8 cellular contexts compared by ENCODE assay signal in the genomic region with DNA sequence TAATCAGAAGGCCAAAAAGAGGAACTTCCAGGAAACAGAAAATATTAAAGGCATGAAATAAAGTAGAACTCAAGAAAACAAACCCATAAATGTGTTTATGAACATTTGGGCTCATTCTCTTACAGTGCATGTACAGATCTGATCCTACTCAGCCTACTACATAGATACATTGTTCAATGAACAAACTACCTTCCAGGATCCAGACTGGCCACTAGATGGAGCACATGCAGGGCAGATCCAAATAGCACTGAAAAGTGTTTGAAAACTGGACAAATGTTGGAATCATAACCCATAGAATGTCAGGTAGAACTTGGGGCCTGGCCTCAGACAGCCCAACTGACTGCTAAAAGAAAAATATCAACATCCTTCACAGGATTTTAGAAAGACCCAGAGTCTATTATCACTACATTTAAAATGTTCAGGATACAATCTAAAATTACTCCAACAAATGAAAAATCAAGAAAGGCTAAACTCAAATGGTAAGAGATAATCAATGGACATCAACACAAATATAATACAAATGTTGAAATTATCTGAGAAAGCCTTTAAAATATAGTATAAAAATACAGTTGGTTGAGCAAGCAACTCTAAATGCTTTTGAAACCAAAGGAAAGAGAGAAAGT.
DNase-seq lines count a peak whose midpoint lies in the region; ATAC-seq, FAIRE-seq and TF ChIP-seq lines count a peak whose summit lies in the region.

No MANE protein-coding gene starts in this region.

- no peak overlapping the region for H3K4me3 ChIP-seq in K562

- BruUV-seq in K562 (replicated peaks; lab: Mats Ljungman, UMichigan), result no TSS peak

- TF ChIP-seq RAD21 in K562 (CRISPR knock-in tag; conservative IDR thresholded peaks at IDR 0.05 in 1 of 2, IDR thresholded peaks at IDR 0.05 in 1 of 2), result peak in 1 of 2 experiments; percentile 58; a peak in 2 of 4 replicates

- no peaks in the 10 kb centered on the region for H3K9me1 ChIP-seq in K562 (ENCODE audit: control insufficient read depth, insufficient read depth, low read length)

- no peak overlapping the region for H2AFZ ChIP-seq in K562 (ENCODE audit: low read depth, low read length)

- CTCF ChIA-PET in CD4-positive, alpha-beta T cell (lab: Charles Lee), result no interaction called here
- CTCF ChIA-PET in K562 (lab: Yijun Ruan, JAX; ENCODE audit: low intra/inter-chr PET ratio), result interaction anchor here (0.6 to 1.2 kb wide), 2 partner anchors 200 to 364 kb away, joined by 3 to 7 read pairs; no protein-coding TSS in a partner anchor

- H3K36me3 Mint-ChIP-seq in CD4-positive, alpha-beta T cell (ENCODE audit: low read depth), result no peaks in the 10 kb centered on the region

- no peaks in the 10 kb centered on the region for H3K9me3 ChIP-seq in CD4-positive, alpha-beta T cell (ENCODE audit: control insufficient read depth, low read length)
- H3K9me3 ChIP-seq in K562 (replicated peaks; ENCODE audit: control insufficient read depth, insufficient read depth, low read depth, low read length), result no peaks in the 10 kb centered on the region

- no peaks in the 10 kb centered on the region for H4K20me1 ChIP-seq in K562 (replicated peaks; ENCODE audit: control insufficient read depth, insufficient read depth, low read length)

- no peaks in the 10 kb centered on the region for H3K79me2 ChIP-seq in K562 (ENCODE audit: control insufficient read depth, insufficient read depth, low read length)

- no peak for TF ChIP-seq POLR2A in K562 (conservative IDR thresholded peaks at IDR 0.05)

- POLR2A ChIA-PET in CD4-positive, alpha-beta T cell (lab: Charles Lee), result no interaction called here
- POLR2A ChIA-PET in K562 (lab: Yijun Ruan, JAX), result no interaction called here

- H3K9ac ChIP-seq in K562 (ENCODE audit: insufficient read depth in 1 of 2, low read depth in 2 of 2, low read length in 2 of 2), result no peak overlapping the region

- H3K27ac ChIP-seq in CD4-positive, alpha-beta T cell (ENCODE audit: low read depth, low read length), result no peak overlapping the region
- H3K27ac ChIP-seq in K562 (ENCODE audit: extremely low read depth, low read depth, low read length), result no peak overlapping the region

- ATAC-seq in CD4-positive, alpha-beta T cell (ENCODE audit: poor library complexity), result no peak
- ATAC-seq in K562 (peak; percentile 78), GM19452 (IDR thresholded peaks at IDR 0.05; ENCODE audit: unreplicated experiment) (no peak)

- peak; percentile 56 for FAIRE-seq in GM18507 (lab: Jason Lieb, UNC)
- peak; percentile 55 for FAIRE-seq in K562 (lab: Jason Lieb, UNC)

- no peak overlapping the region for H3K4me2 ChIP-seq in K562 (ENCODE audit: insufficient read depth, low read length)

- no peaks in the 10 kb centered on the region for H3K36me3 ChIP-seq in K562 (ENCODE audit: control insufficient read depth, insufficient read depth, low read length)

- no peak for DNase-seq in CD4-positive, alpha-beta T cell
- DNase-seq in GM18507 (ENCODE audit: extremely low spot score, insufficient read length, low read depth) (no peak), NCI-H1694 treated with DMSO at 0.1 percent for 48 hours (lab: John Stamatoyannopoulos, UW) (peak; percentile 5), K562 (ENCODE audit: extremely low read depth in 1 of 4, low spot score in 3 of 4) (peak; percentile 22 to 35 (median 24)), mucosa of gallbladder (ENCODE audit: low spot score) (peak; percentile 22), NCI-H128 (lab: John Stamatoyannopoulos, UW; ENCODE audit: unreplicated experiment) (no peak)
- no peak for DNase-seq in stimulated activated naive CD4-positive, alpha-beta T cell (lab: John Stamatoyannopoulos, UW)

- H3K9me3 Mint-ChIP-seq in CD4-positive, alpha-beta T cell, result no peaks in the 10 kb centered on the region

- in situ Hi-C loops in K562 (cut with MboI), result no loop called here

- intact Hi-C loops in CD4-positive, alpha-beta T cell (cut with DNase I, micrococcal nuclease), result no loop called here
- intact Hi-C loops in K562 (cut with micrococcal nuclease), result loop anchor here (5.0 kb wide), 1 partner anchor 57 kb away; no protein-coding TSS in a partner anchor

- no peaks in the 10 kb centered on the region for H3K4me1 Mint-ChIP-seq in CD4-positive, alpha-beta T cell (ENCODE audit: low read depth)

- no peaks in the 10 kb centered on the region for H3K27me3 ChIP-seq in CD4-positive, alpha-beta T cell (ENCODE audit: control insufficient read depth, insufficient read depth, low read length)
- H3K27me3 ChIP-seq in K562 (ENCODE audit: control insufficient read depth in 2 of 2, insufficient read depth in 2 of 2, low read length in 2 of 2), result no peaks in the 10 kb centered on the region

- TF ChIP-seq CTCF in CD4-positive, alpha-beta T cell (IDR thresholded peaks at IDR 0.05), result peak; percentile 56
- peak; percentile 46 to 68 (median 63); a peak in 5 of 6 replicates for TF ChIP-seq CTCF in K562 (IDR thresholded peaks at IDR 0.05 in 2 of 3, conservative IDR thresholded peaks at IDR 0.05 in 1 of 3; ENCODE audit: insufficient read depth in 2 of 3, low read depth in 1 of 3, low read length in 3 of 3)

- peaks cover 36% of the 10 kb centered on the region for H3K27me3 Mint-ChIP-seq in CD4-positive, alpha-beta T cell

- H3K27ac Mint-ChIP-seq in CD4-positive, alpha-beta T cell, result no peak overlapping the region

- no peak for TF ChIP-seq EP300 in K562 (IDR thresholded peaks at IDR 0.05; ENCODE audit: low read length)

- no peaks in the 10 kb centered on the region for H3K4me1 ChIP-seq in K562 (replicated peaks in 1 of 2; ENCODE audit: control insufficient read depth in 2 of 2, insufficient read depth in 2 of 2, low read length in 2 of 2)

- no peak overlapping the region for H3K4me3 Mint-ChIP-seq in CD4-positive, alpha-beta T cell

TF ChIP-seq in K562, 482 proteins besides CTCF, POLR2A, EP300 and RAD21:
- 0 out of 2 replicates have a peak, but pooled peaks have one; percentile 26 for TF ChIP-seq SMC3 (conservative IDR thresholded peaks at IDR 0.05; ENCODE audit: insufficient read depth, low read depth, low read length)
- no peak for TF ChIP-seq PTRF (tag; IDR thresholded peaks at IDR 0.05)
- TF ChIP-seq ZNF121 (CRISPR knock-in tag; conservative IDR thresholded peaks at IDR 0.05), result no peak
- no peak for TF ChIP-seq ILK (tag; IDR thresholded peaks at IDR 0.05; ENCODE audit: borderline replicate concordance, low read depth)

Comparison
In these comparisons a context has a peak if more than half of its experiments do, and no peak if none do; other contexts are left out.
1. DNase-seq: peak in NCI-H1694 treated with DMSO at 0.1 percent for 48 hours (single experiment), K562 (4 of 4) and mucosa of gallbladder (single experiment); none in CD4-positive, alpha-beta T cell (0 of 10), GM18507 (single experiment), stimulated activated naive CD4-positive, alpha-beta T cell (0 of 6) and NCI-H128 (single experiment).